8 cellular contexts compared by ENCODE assay signal in genomic region chr15:38252481-38253311, GRCh38. TPM values are rescaled to one million over a fixed set of nuclear protein-coding genes. Genes with fewer than 3 reads are reported as not detected.
DNase-seq lines count a peak whose midpoint lies in the region; ATAC-seq, FAIRE-seq and TF ChIP-seq lines count a peak whose summit lies in the region.

Gene SPRED1, plus strand, starts transcription at chr15:38252836. Its CDS starts 350 bp downstream, at chr15:38253186.

- peaks cover 49% of the 10 kb centered on the region for H3K4me1 Mint-ChIP-seq in WTC11

- DNase-seq in Caki2 (ENCODE audit: low read depth), result peak; percentile 63
- DNase-seq in WTC11 (ENCODE audit: low spot score), result peak; percentile 61
- DNase-seq in lower leg skin (ENCODE audit: low spot score in 2 of 2), result peak; percentile 63 to 95
- peak in 2 of 3 experiments; percentile 2 to 8 for DNase-seq in stimulated activated CD4-positive, alpha-beta T cell treated with anti-CD3 and anti-CD28 coated beads, TNF-alpha, amount 100 ng/mL, for 24 hours (ENCODE audit: low read depth in 3 of 3)
- DNase-seq in HTR-8/SVneo (ENCODE audit: insufficient read length, low spot score), result no peak

- peak within 1 kb of the TSS; percentile 99 for H3K27ac ChIP-seq in HUES48 (ENCODE audit: low read depth, low read length)
- peak within 1 kb of the TSS; percentile 92 for H3K27ac ChIP-seq in duodenal mucosa (ENCODE audit: low read depth, low read length)

- peak within 1 kb of the TSS; percentile 99 for H3K27ac Mint-ChIP-seq in WTC11

- H3K9ac ChIP-seq in HUES48 (ENCODE audit: low read depth, low read length) (peak within 1 kb of the TSS; percentile 92), duodenal mucosa (ENCODE audit: low read depth in 1 of 2, low read length in 2 of 2) (peak within 1 kb of the TSS; percentile 35 to 63)

- no peaks in the 10 kb centered on the region for H3K27me3 Mint-ChIP-seq in WTC11 (ENCODE audit: low read depth)

- WGBS in lower leg skin, 2 donors, result 0 to 1% methylated on average over 48 to 54 of the region's 73 CpGs

- H3K4me1 ChIP-seq in HUES48 (ENCODE audit: control insufficient read depth, insufficient read depth, low read length) (peaks cover 34% of the 10 kb centered on the region), duodenal mucosa (ENCODE audit: control insufficient read depth in 1 of 2, insufficient read depth in 2 of 2, low read length in 2 of 2) (peaks cover 9 to 14% of the 10 kb centered on the region in 2 donors)

- in situ Hi-C loops in Caki2 (cut with HindIII; ENCODE audit: low pct_unique_long_range_greater_than_20kb, low sequenced_read_pairs), result no loop called here

- intact Hi-C loops in lower leg skin (cut with DNase I; ENCODE audit: low total_unique reads), result no loop called here

- no peaks in the 10 kb centered on the region for H3K36me3 ChIP-seq in HUES48 (ENCODE audit: control insufficient read depth, insufficient read depth, low read length)
- H3K36me3 ChIP-seq in duodenal mucosa (ENCODE audit: control insufficient read depth in 1 of 2, insufficient read depth in 2 of 2, low read length in 2 of 2), result no peaks in the 10 kb centered on the region

- FAIRE-seq in HTR-8/SVneo (lab: Jason Lieb, UNC), result no peak

- POLR2A ChIA-PET in WTC11 (lab: Charles Lee), result interaction anchor here (0.6 to 2.0 kb wide), 12 partner anchors 8 to 201 kb away, joined by 3 to 8 read pairs (median 4); partner anchors contain the start of gene FAM98B

- no peak for TF ChIP-seq CTCF in WTC11 (IDR thresholded peaks at IDR 0.05)
- TF ChIP-seq CTCF in lower leg skin (IDR thresholded peaks at IDR 0.05), result no peak

- peak within 1 kb of the TSS; percentile 95 for H3K4me3 Mint-ChIP-seq in WTC11

- CTCF ChIA-PET in WTC11 (lab: Charles Lee), result interaction anchor here (1.1 to 2.1 kb wide), 5 partner anchors 7 to 175 kb away, joined by 3 to 9 read pairs (median 4); no protein-coding TSS in a partner anchor

- H3K9me3 ChIP-seq in HUES48 (ENCODE audit: control insufficient read depth, insufficient read depth, low read length), result no peaks in the 10 kb centered on the region
- no peaks in the 10 kb centered on the region for H3K9me3 ChIP-seq in duodenal mucosa (ENCODE audit: control insufficient read depth in 1 of 2, low read length in 2 of 2)

- H3K27me3 ChIP-seq in HUES48 (ENCODE audit: control insufficient read depth, insufficient read depth, low read length) (0 out of 2 replicates have a peak, but pooled peaks cover 5% of the 10 kb centered on the region), duodenal mucosa (ENCODE audit: control insufficient read depth in 1 of 2, insufficient read depth in 2 of 2, low read length in 2 of 2) (no peaks in the 10 kb centered on the region)

- H3K36me3 Mint-ChIP-seq in WTC11, result peaks cover 4% of the 10 kb centered on the region; the same call in 1 of the 2 replicates

- ATAC-seq in GM21367 (IDR thresholded peaks at IDR 0.05; ENCODE audit: unreplicated experiment) (peak; percentile 15), WTC11 (peak; percentile 7)

- H3K9me3 Mint-ChIP-seq in WTC11, result no peaks in the 10 kb centered on the region

- peak within 1 kb of the TSS; percentile 94 for H3K4me3 ChIP-seq in HUES48 (ENCODE audit: low read depth, low read length)
- peak within 1 kb of the TSS; percentile 86 to 88 for H3K4me3 ChIP-seq in duodenal mucosa (ENCODE audit: low read depth in 1 of 2, low read length in 2 of 2)
- peak within 1 kb of the TSS; percentile 61 for H3K4me3 ChIP-seq in lower leg skin (ENCODE audit: low read depth, poor library complexity, severe bottlenecking)

- no peak for TF ChIP-seq POLR2A in lower leg skin (IDR thresholded peaks at IDR 0.05)

TF ChIP-seq in WTC11, 78 proteins besides CTCF, POLR2A, EP300 and RAD21:
- TF ChIP-seq CREM (CRISPR knock-in tag; IDR thresholded peaks at IDR 0.05), result no peak
- TF ChIP-seq SMAD3 (CRISPR knock-in tag; IDR thresholded peaks at IDR 0.05; ENCODE audit: borderline replicate concordance), result no peak
- no peak for TF ChIP-seq HMGA2 (CRISPR knock-in tag; IDR thresholded peaks at IDR 0.05)
- no peak for TF ChIP-seq ZBTB21 (CRISPR knock-in tag; IDR thresholded peaks at IDR 0.05; ENCODE audit: borderline replicate concordance)
- TF ChIP-seq ETV6 (CRISPR knock-in tag; IDR thresholded peaks at IDR 0.05), result no peak
- TF ChIP-seq, protein P1, sequence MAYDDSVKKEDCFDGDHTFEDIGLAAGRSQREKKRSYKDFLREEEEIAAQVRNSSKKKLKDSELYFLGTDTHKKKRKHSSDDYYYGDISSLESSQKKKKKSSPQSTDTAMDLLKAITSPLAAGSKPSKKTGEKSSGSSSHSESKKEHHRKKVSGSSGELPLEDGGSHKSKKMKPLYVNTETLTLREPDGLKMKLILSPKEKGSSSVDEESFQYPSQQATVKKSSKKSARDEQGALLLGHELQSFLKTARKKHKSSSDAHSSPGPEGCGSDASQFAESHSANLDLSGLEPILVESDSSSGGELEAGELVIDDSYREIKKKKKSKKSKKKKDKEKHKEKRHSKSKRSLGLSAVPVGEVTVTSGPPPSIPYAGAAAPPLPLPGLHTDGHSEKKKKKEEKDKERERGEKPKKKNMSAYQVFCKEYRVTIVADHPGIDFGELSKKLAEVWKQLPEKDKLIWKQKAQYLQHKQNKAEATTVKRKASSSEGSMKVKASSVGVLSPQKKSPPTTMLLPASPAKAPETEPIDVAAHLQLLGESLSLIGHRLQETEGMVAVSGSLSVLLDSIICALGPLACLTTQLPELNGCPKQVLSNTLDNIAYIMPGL (CRISPR knock-in tag; IDR thresholded peaks at IDR 0.05), result no peak; the same call in 1 of the 2 replicates
- TF ChIP-seq, protein P2, sequence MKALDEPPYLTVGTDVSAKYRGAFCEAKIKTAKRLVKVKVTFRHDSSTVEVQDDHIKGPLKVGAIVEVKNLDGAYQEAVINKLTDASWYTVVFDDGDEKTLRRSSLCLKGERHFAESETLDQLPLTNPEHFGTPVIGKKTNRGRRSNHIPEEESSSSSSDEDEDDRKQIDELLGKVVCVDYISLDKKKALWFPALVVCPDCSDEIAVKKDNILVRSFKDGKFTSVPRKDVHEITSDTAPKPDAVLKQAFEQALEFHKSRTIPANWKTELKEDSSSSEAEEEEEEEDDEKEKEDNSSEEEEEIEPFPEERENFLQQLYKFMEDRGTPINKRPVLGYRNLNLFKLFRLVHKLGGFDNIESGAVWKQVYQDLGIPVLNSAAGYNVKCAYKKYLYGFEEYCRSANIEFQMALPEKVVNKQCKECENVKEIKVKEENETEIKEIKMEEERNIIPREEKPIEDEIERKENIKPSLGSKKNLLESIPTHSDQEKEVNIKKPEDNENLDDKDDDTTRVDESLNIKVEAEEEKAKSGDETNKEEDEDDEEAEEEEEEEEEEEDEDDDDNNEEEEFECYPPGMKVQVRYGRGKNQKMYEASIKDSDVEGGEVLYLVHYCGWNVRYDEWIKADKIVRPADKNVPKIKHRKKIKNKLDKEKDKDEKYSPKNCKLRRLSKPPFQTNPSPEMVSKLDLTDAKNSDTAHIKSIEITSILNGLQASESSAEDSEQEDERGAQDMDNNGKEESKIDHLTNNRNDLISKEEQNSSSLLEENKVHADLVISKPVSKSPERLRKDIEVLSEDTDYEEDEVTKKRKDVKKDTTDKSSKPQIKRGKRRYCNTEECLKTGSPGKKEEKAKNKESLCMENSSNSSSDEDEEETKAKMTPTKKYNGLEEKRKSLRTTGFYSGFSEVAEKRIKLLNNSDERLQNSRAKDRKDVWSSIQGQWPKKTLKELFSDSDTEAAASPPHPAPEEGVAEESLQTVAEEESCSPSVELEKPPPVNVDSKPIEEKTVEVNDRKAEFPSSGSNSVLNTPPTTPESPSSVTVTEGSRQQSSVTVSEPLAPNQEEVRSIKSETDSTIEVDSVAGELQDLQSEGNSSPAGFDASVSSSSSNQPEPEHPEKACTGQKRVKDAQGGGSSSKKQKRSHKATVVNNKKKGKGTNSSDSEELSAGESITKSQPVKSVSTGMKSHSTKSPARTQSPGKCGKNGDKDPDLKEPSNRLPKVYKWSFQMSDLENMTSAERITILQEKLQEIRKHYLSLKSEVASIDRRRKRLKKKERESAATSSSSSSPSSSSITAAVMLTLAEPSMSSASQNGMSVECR (CRISPR knock-in tag; IDR thresholded peaks at IDR 0.05; ENCODE audit: borderline replicate concordance), result no peak
- no peak for TF ChIP-seq ZNF423 (CRISPR knock-in tag; IDR thresholded peaks at IDR 0.05)
- TF ChIP-seq KAT7 (CRISPR knock-in tag; IDR thresholded peaks at IDR 0.05; ENCODE audit: borderline replicate concordance), result no peak

RNA-seq across cellular contexts. Expression of gene SPRED1, which starts in this region (rescaled TPM):
- total RNA-seq in Caki2 (2014; rRNA removed; shearing (Covaris generic); ENCODE audit: low replicate concordance), result 8.5 and 11.2 TPM in 2 replicates
- 35.9 to 37.1 TPM (median 36.1 TPM) in 3 replicates for total RNA-seq in WTC11 (2021)
- 10 to 100 TPM in 3 of 4 donors, 1 to 10 TPM in 1; 8.8 to 14.8 (median 11.5) TPM for total RNA-seq in lower leg skin
